ENCODE assay signal across 13 cellular contexts in genomic region chr13:98754468-98754867, GRCh38. TPM values are rescaled to one million over a fixed set of nuclear protein-coding genes. Genes with fewer than 3 reads are reported as not detected.
"Had no signal": no experiment of that assay in that cellular context is flagged by ENCODE, and none has a peak within 500 bp of the region (broad histone marks: within the 10 kb centered on the region; RNA-seq: fewer than 3 reads in every experiment).

No MANE protein-coding gene starts in this region.

RNA-seq across cellular contexts. Expression of gene SLC15A1, which starts 2.0 kb away (rescaled TPM):
- total RNA-seq: activated B cell treated with CpG ODN at 0.5 μM for 24 hours; activated CD4-positive, alpha-beta memory T cell treated with anti-CD3 and anti-CD28 coated beads for 36 hours; activated CD4-positive, alpha-beta memory T cell treated with anti-CD3 and anti-CD28 coated beads, Interleukin-2, amount 10 ng/mL, durations not matched to agents 7 days and 5 days; activated CD4-positive, alpha-beta T cell treated with anti-CD3 and anti-CD28 coated beads for 36 hours; activated CD4-positive, alpha-beta T cell treated with anti-CD3 and anti-CD28 coated beads, Interleukin-2, amount 10 ng/mL, durations not matched to agents 24 days and 14 days; activated CD4-positive, alpha-beta T cell treated with anti-CD3 and anti-CD28 coated beads, Interleukin-2, amount 10 ng/mL, durations not matched to agents 7 days and 5 days; activated CD8-positive, alpha-beta memory T cell treated with anti-CD3 and anti-CD28 coated beads for 36 hours; activated CD8-positive, alpha-beta memory T cell treated with anti-CD3 and anti-CD28 coated beads, Interleukin-2, amount 10 ng/mL, durations not matched to agents 7 days and 5 days; activated CD8-positive, alpha-beta T cell treated with anti-CD3 and anti-CD28 coated beads for 36 hours; activated CD8-positive, alpha-beta T cell treated with anti-CD3 and anti-CD28 coated beads, Interleukin-2, amount 10 ng/mL, durations not matched to agents 7 days and 5 days; T-helper 1 cell treated with Interleukin-12 subunit alpha and Interleukin-12 subunit beta and Interleukin-4 antibody, amounts not matched to agents 30 ng/mL and 1 ng/mL, for 36 hours; T-helper 17 cell; T-helper 2 cell treated with Interferon-gamma antibody and Interleukin-4, amounts not matched to agents 100 ng/mL and 5 ng/mL, for 36 hours had no signal
